In the genomic region with DNA sequence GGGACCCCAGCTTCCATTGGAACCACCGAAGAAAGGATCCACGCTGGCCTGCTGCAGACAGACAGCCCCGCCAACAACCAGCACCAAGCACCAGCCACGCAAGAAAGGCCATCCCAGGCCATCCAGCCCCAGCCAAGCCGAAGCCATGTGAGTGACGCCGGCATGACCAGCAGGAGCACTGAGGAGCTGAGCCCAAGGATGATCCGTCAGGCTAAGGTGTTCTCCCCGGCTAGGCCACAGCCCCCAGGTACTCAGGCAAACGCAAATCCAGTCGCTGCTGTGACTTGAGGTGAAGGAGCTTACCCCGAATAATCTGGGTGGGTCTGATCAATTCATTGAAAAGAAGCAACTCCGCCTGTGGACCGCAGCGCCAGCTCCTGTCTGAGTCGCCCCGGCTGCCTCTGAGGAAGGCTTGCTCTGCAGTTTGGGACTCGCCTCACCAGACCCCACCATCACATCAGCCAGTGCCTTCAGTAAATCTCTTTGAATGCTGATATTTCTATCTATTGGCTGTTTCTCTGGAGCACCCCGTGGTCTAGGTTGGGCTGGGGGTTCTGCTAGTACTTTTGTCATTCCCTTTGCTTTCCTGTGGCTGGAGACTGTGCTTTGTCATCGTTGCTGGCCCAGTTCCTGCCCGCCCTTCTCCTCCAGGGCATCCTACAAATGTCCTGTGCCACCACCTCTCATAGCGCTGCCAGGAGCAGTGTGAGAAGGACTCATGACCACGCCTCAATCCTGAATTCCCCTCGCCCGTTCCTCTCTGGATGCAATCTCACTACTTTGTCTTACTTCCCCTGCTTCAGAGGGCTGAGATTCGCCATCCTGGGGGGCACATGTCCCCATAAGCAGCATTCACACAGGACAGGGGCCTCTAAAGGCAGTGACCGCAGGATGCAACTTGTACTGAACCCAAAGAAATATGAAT, we compare ENCODE assay signal across 1 cellular context.
A peak's percentile ranks its signal among the peaks of the same experiment; 100 is the strongest.
TF ChIP-seq lines count a peak whose summit lies in the region.

No MANE protein-coding gene starts in this region.

TF ChIP-seq in K562, 482 proteins besides CTCF, POLR2A, EP300 and RAD21:
- TF ChIP-seq C11orf30 (IDR thresholded peaks at IDR 0.05; ENCODE audit: low read depth) (peak; percentile 25; the same call in 1 of the 2 replicates), NFE2 (IDR thresholded peaks at IDR 0.05; ENCODE audit: low read depth) (peak; percentile 38; the same call in 1 of the 2 replicates), SMAD3 (CRISPR knock-in tag; conservative IDR thresholded peaks at IDR 0.05) (no peak), NFIC (IDR thresholded peaks at IDR 0.05) (peak; percentile 56)
- TF ChIP-seq, protein P1, sequence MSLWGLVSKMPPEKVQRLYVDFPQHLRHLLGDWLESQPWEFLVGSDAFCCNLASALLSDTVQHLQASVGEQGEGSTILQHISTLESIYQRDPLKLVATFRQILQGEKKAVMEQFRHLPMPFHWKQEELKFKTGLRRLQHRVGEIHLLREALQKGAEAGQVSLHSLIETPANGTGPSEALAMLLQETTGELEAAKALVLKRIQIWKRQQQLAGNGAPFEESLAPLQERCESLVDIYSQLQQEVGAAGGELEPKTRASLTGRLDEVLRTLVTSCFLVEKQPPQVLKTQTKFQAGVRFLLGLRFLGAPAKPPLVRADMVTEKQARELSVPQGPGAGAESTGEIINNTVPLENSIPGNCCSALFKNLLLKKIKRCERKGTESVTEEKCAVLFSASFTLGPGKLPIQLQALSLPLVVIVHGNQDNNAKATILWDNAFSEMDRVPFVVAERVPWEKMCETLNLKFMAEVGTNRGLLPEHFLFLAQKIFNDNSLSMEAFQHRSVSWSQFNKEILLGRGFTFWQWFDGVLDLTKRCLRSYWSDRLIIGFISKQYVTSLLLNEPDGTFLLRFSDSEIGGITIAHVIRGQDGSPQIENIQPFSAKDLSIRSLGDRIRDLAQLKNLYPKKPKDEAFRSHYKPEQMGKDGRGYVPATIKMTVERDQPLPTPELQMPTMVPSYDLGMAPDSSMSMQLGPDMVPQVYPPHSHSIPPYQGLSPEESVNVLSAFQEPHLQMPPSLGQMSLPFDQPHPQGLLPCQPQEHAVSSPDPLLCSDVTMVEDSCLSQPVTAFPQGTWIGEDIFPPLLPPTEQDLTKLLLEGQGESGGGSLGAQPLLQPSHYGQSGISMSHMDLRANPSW (CRISPR knock-in tag; IDR thresholded peaks at IDR 0.05): no peak
